17 cellular contexts compared by ENCODE assay signal in genomic region chr9:21414220-21414940, GRCh38. TPM values are rescaled to one million over a fixed set of nuclear protein-coding genes. Genes with fewer than 3 reads are reported as not detected.
"Had no signal": no experiment of that assay in that cellular context is flagged by ENCODE, and none has a peak within 500 bp of the region (broad histone marks: within the 10 kb centered on the region; RNA-seq: fewer than 3 reads in every experiment).

No MANE protein-coding gene starts in this region.

- H3K4me3 ChIP-seq: esophagus squamous epithelium, gastroesophageal sphincter, ovary had no signal

- H3K4me1 ChIP-seq: gastroesophageal sphincter had no signal

- H3K27ac ChIP-seq: esophagus squamous epithelium, gastroesophageal sphincter, ovary had no signal

- H3K27me3 ChIP-seq: gastroesophageal sphincter, ovary had no signal

- H3K9me3 ChIP-seq: esophagus squamous epithelium, gastroesophageal sphincter, ovary had no signal

- DNase-seq: esophagus squamous epithelium; foreskin fibroblast; immature natural killer cell; mammary epithelial cell; natural killer cell; ovary; right cardiac atrium; stimulated activated CD4-positive, alpha-beta T cell treated with anti-CD3 and anti-CD28 coated beads, Interleukin-12 subunit alpha, Interleukin-12 subunit beta, amount 100 ng/mL, for 4 hours; stimulated activated naive CD4-positive, alpha-beta T cell treated with Interleukin-2 at 50 U/mL for 16 hours had no signal

- ATAC-seq: gastroesophageal sphincter had no signal

- H3K36me3 ChIP-seq: esophagus squamous epithelium, gastroesophageal sphincter, ovary had no signal

RNA-seq across cellular contexts. Expression of gene IFNA8, which starts 5.5 kb away (rescaled TPM):
- total RNA-seq: epithelial cell of proximal tubule, esophagus squamous epithelium, gastroesophageal sphincter, lower leg skin, mammary epithelial cell, mesenteric fat pad, mucosa of gallbladder, myocyte, natural killer cell, neural crest cell, ovary, posterior vena cava, right cardiac atrium had no signal

RNA-seq across cellular contexts. Expression of gene IFNA1, which starts 25.9 kb away (rescaled TPM):
- total RNA-seq: epithelial cell of proximal tubule, esophagus squamous epithelium, gastroesophageal sphincter, lower leg skin, mammary epithelial cell, mesenteric fat pad, mucosa of gallbladder, myocyte, natural killer cell, neural crest cell, ovary, posterior vena cava, right cardiac atrium had no signal

RNA-seq across cellular contexts. Expression of gene IFNA2, which starts 29.2 kb away (rescaled TPM):
- total RNA-seq: epithelial cell of proximal tubule, esophagus squamous epithelium, gastroesophageal sphincter, lower leg skin, mammary epithelial cell, mesenteric fat pad, mucosa of gallbladder, myocyte, natural killer cell, neural crest cell, ovary, posterior vena cava, right cardiac atrium had no signal

RNA-seq across cellular contexts. Expression of gene IFNA13, which starts 46.5 kb away (rescaled TPM):
- total RNA-seq: epithelial cell of proximal tubule, esophagus squamous epithelium, gastroesophageal sphincter, lower leg skin, mammary epithelial cell, mesenteric fat pad, mucosa of gallbladder, myocyte, natural killer cell, neural crest cell, ovary, posterior vena cava, right cardiac atrium had no signal
